8 cellular contexts compared by ENCODE assay signal in the genomic region with DNA sequence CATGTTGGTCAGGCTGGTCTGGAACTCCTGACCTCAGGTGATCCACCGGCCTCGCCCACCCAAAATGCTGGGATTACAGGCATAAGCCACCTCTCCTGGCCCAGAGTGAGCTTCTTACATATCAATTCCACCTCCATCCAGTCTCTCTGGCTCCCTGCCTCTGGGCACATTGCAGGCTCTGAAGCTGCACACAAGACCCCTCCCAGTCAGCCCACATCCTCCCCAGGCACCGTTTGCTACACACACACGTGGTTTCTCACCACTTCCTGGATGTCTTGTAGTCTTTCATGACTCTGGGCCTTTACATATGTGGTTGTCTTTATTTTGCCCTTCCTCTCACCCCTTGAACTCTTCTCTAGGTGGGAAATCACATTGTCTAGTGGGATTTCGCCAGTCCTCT.
DNase-seq lines count a peak whose midpoint lies in the region; ATAC-seq and TF ChIP-seq lines count a peak whose summit lies in the region.

No MANE protein-coding gene starts in this region.

- peak overlapping the region; percentile 44 for H3K27ac Mint-ChIP-seq in stimulated activated memory B cell treated with anti-CD40 and anti-IgM and Interleukin-4, amounts not matched to agents 10 μg/mL and 1 μg/mL and 100 μg/mL, for 72 hours
- no peak overlapping the region for H3K27ac Mint-ChIP-seq in HFFc6

- TF ChIP-seq CTCF in HFFc6 (IDR thresholded peaks at IDR 0.05), result no peak

- no peaks in the 10 kb centered on the region for H3K27me3 Mint-ChIP-seq in stimulated activated memory B cell treated with anti-CD40 and anti-IgM and Interleukin-4, amounts not matched to agents 10 μg/mL and 1 μg/mL and 100 μg/mL, for 72 hours
- H3K27me3 Mint-ChIP-seq in HFFc6 (ENCODE audit: insufficient read depth), result peaks cover 2% of the 10 kb centered on the region; the same call in 1 of the 2 replicates

- H3K36me3 Mint-ChIP-seq in stimulated activated memory B cell treated with anti-CD40 and anti-IgM and Interleukin-4, amounts not matched to agents 10 μg/mL and 1 μg/mL and 100 μg/mL, for 72 hours, result no peaks in the 10 kb centered on the region
- no peaks in the 10 kb centered on the region; the same call in 1 of the 2 replicates for H3K36me3 Mint-ChIP-seq in HFFc6 (ENCODE audit: low read depth)

- H3K4me1 Mint-ChIP-seq in stimulated activated memory B cell treated with anti-CD40 and anti-IgM and Interleukin-4, amounts not matched to agents 10 μg/mL and 1 μg/mL and 100 μg/mL, for 72 hours, result peaks cover 37% of the 10 kb centered on the region
- H3K4me1 Mint-ChIP-seq in HFFc6 (ENCODE audit: low read depth), result peaks cover 27% of the 10 kb centered on the region

- no peaks in the 10 kb centered on the region for H3K9me3 Mint-ChIP-seq in stimulated activated memory B cell treated with anti-CD40 and anti-IgM and Interleukin-4, amounts not matched to agents 10 μg/mL and 1 μg/mL and 100 μg/mL, for 72 hours
- H3K9me3 Mint-ChIP-seq in HFFc6, result no peaks in the 10 kb centered on the region; the same call in none of the 2 replicates

- ATAC-seq in GM18498 (IDR thresholded peaks at IDR 0.05; ENCODE audit: unreplicated experiment) (peak; percentile 100), HG02623 (IDR thresholded peaks at IDR 0.05; ENCODE audit: unreplicated experiment) (peak; percentile 98)
- peak; percentile 92 for ATAC-seq in stimulated activated memory B cell treated with anti-CD40 and anti-IgM and Interleukin-4, amounts not matched to agents 10 μg/mL and 1 μg/mL and 100 μg/mL, for 72 hours

- DNase-seq in NOMO-1 (lab: John Stamatoyannopoulos, UW; ENCODE audit: unreplicated experiment in 2 of 2) (peak; percentile 83 to 90), activated T-cell treated with anti-CD3 and anti-CD28 coated beads for 48 hours (ENCODE audit: low read depth) (peak; percentile 45), kidney tubule cell (ENCODE audit: low spot score) (peak; percentile 69), HFFc6 (no peak), hepatic stellate cell (ENCODE audit: low spot score) (no peak)

- no peak overlapping the region for H3K4me3 Mint-ChIP-seq in stimulated activated memory B cell treated with anti-CD40 and anti-IgM and Interleukin-4, amounts not matched to agents 10 μg/mL and 1 μg/mL and 100 μg/mL, for 72 hours
- no peak overlapping the region for H3K4me3 Mint-ChIP-seq in HFFc6

Comparison
In these comparisons a context has a peak if more than half of its experiments do, and no peak if none do; other contexts are left out.
1. DNase-seq: peak in NOMO-1 (2 of 2), activated T-cell treated with anti-CD3 and anti-CD28 coated beads for 48 hours (single experiment) and kidney tubule cell (single experiment); none in HFFc6 (single experiment) and hepatic stellate cell (single experiment).
2. Peak in every context shown above with its lines, with median percentiles within 50 percentile points of each other: ATAC-seq.